Comparison of ENCODE assay signal across 10 cellular contexts in the genomic region with DNA sequence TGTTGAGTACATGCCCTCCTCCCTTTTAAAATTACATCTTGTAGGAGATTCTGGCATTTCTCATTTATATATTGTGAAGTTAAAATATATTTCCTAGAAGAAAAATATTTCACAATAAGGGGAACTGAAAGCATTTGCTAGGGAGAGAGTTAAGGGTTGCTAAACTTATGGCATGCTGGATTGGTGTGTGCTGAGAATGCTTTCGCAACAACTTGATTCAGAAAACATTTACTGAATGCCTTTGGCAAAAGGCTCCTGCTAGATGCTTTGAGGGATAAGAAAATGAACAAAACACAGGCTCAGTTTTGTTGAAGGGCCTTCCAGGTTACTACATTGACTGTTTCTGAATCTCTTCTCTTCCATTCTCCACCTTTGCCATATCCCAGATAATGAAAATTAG.
A peak's percentile ranks its signal among the peaks of the same experiment; 100 is the strongest.
DNase-seq lines count a peak whose midpoint lies in the region; TF ChIP-seq lines count a peak whose summit lies in the region.
"Had no signal": no experiment of that assay in that cellular context is flagged by ENCODE, and none has a peak within 500 bp of the region (broad histone marks: within the 10 kb centered on the region; RNA-seq: fewer than 3 reads in every experiment).

No MANE protein-coding gene starts in this region.

- peaks cover 8% of the 10 kb centered on the region for H3K79me2 ChIP-seq in parathyroid adenoma

- no peak for TF ChIP-seq CTCF in parathyroid adenoma (IDR thresholded peaks at IDR 0.05)

- no peaks in the 10 kb centered on the region for H3K36me3 ChIP-seq in parathyroid adenoma (ENCODE audit: control insufficient read depth, insufficient read depth, low read length)

- H2AFZ ChIP-seq in parathyroid adenoma: peak overlapping the region; percentile 12

- H3K9ac ChIP-seq in parathyroid adenoma: no peak overlapping the region

- peak overlapping the region; percentile 71 for H3K27ac ChIP-seq in parathyroid adenoma

- H3K4me3 ChIP-seq in parathyroid adenoma (ENCODE audit: low read depth, low read length): no peak overlapping the region

- no peaks in the 10 kb centered on the region for H3K9me3 ChIP-seq in parathyroid adenoma (ENCODE audit: control insufficient read depth, low read length)

- peak; percentile 93 for DNase-seq in CD1c-positive myeloid dendritic cell (ENCODE audit: extremely low spot score)
- peak; percentile 54 for DNase-seq in RPMI8226
- peak; percentile 96 for DNase-seq in fibroblast of peridontal ligament (ENCODE audit: extremely low read depth)
- DNase-seq in activated CD8-positive, alpha-beta memory T cell treated with anti-CD3 and anti-CD28 coated beads, Interleukin-2, amount 50 U/mL, for 4 hours: no peak
- no peak for DNase-seq in DMS 273 (lab: John Stamatoyannopoulos, UW; ENCODE audit: unreplicated experiment)
- no peak for DNase-seq in NCI-H187 treated with DMSO at 0.1 percent for 48 hours (lab: John Stamatoyannopoulos, UW)
- no peak for DNase-seq in COR-L47 (lab: John Stamatoyannopoulos, UW)
- DNase-seq: activated naive CD8-positive, alpha-beta T cell treated with anti-CD3 and anti-CD28 coated beads, Interleukin-2, amount 10 ng/mL, durations not matched to agents 7 days and 5 days; naive thymus-derived CD8-positive, alpha-beta T cell had no signal

- peaks cover 41% of the 10 kb centered on the region for H3K4me1 ChIP-seq in parathyroid adenoma

- peak overlapping the region; percentile 34 for H3K4me2 ChIP-seq in parathyroid adenoma (ENCODE audit: low read length)

- no peaks in the 10 kb centered on the region for H3K27me3 ChIP-seq in parathyroid adenoma (ENCODE audit: control insufficient read depth, insufficient read depth, low read length)

Comparison
In these comparisons a context has a peak if more than half of its experiments do, and no peak if none do; other contexts are left out.
1. DNase-seq: peak in CD1c-positive myeloid dendritic cell (single experiment), RPMI8226 (single experiment) and fibroblast of peridontal ligament (single experiment); none in activated CD8-positive, alpha-beta memory T cell treated with anti-CD3 and anti-CD28 coated beads, Interleukin-2, amount 50 U/mL, for 4 hours (single experiment), DMS 273 (single experiment), NCI-H187 treated with DMSO at 0.1 percent for 48 hours (single experiment) and COR-L47 (single experiment).